In the genomic region with DNA sequence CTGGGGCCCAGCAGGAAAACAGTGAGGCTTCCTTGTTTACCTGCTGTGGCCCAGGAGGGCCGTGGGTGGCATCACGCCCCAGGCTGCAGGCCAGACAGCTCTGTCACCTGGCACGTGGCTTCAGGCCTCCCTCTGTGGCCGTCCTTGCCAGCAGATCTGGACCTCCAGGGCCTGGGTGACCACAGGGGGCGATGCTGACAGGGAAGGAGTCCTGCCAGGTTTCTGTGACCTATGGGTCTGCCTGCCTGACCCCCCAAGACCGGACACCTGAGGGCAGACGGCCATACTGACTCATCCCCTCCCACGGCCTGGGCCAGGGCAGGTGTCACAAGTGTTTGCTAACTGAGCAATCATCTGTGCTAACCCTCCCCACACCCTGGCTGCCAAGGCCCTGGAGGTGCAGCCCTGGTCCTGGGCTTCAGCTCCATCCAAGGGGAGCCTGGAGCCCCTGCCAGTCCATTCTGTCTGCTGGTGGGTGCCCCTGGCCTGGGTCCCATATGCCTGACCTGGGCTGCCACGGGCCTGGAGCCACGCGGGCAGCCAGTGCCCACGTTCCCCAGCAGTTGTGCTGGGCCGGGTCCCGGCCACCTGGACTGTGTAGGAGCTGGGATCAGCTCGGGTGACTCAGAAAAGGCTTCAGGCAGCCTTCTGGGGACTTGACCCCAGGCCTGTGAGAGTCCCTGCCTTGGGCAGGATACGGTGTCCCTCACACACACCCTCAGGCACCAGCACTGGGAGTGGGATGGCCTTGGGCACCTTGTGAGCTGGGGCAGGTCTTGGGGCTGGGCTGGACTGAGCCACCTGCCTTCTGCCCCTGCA, we compare ENCODE assay signal across 13 cellular contexts. TPM values are rescaled to one million over a fixed set of nuclear protein-coding genes. Genes with fewer than 3 reads are reported as not detected.
DNase-seq lines count a peak whose midpoint lies in the region; ATAC-seq and TF ChIP-seq lines count a peak whose summit lies in the region.
"Had no signal": no experiment of that assay in that cellular context is flagged by ENCODE, and none has a peak within 500 bp of the region (broad histone marks: within the 10 kb centered on the region; RNA-seq: fewer than 3 reads in every experiment).

No MANE protein-coding gene starts in this region.

- H3K9me3 Mint-ChIP-seq in activated naive CD4-positive, alpha-beta T cell treated with anti-CD3 and anti-CD28 coated beads, Interleukin-2, amount 10 ng/mL, durations not matched to agents 7 days and 5 days, result no peaks in the 10 kb centered on the region
- no peaks in the 10 kb centered on the region for H3K9me3 Mint-ChIP-seq in WTC11
- no peaks in the 10 kb centered on the region for H3K9me3 Mint-ChIP-seq in stimulated activated naive B cell treated with anti-CD40 and anti-IgM and Interleukin-4, amounts not matched to agents 10 μg/mL and 1 μg/mL and 100 μg/mL, for 72 hours

- peak overlapping the region; percentile 75 for H3K27ac Mint-ChIP-seq in activated naive CD4-positive, alpha-beta T cell treated with anti-CD3 and anti-CD28 coated beads, Interleukin-2, amount 10 ng/mL, durations not matched to agents 7 days and 5 days
- peak overlapping the region; percentile 74; the same call in 1 of the 2 replicates for H3K27ac Mint-ChIP-seq in WTC11
- H3K27ac Mint-ChIP-seq in stimulated activated naive B cell treated with anti-CD40 and anti-IgM and Interleukin-4, amounts not matched to agents 10 μg/mL and 1 μg/mL and 100 μg/mL, for 72 hours, result peak overlapping the region; percentile 37

- POLR2A ChIA-PET in WTC11 (lab: Charles Lee), result no interaction called here

- H3K4me1 Mint-ChIP-seq in activated naive CD4-positive, alpha-beta T cell treated with anti-CD3 and anti-CD28 coated beads, Interleukin-2, amount 10 ng/mL, durations not matched to agents 7 days and 5 days, result peaks cover 20% of the 10 kb centered on the region
- peaks cover 8% of the 10 kb centered on the region for H3K4me1 Mint-ChIP-seq in WTC11
- H3K4me1 Mint-ChIP-seq in stimulated activated naive B cell treated with anti-CD40 and anti-IgM and Interleukin-4, amounts not matched to agents 10 μg/mL and 1 μg/mL and 100 μg/mL, for 72 hours, result peaks cover 14 to 28% of the 10 kb centered on the region in 2 donors

- CTCF ChIA-PET in activated naive CD4-positive, alpha-beta T cell treated with anti-CD3 and anti-CD28 coated beads, Interleukin-2, amount 10 ng/mL, durations not matched to agents 7 days and 5 days (lab: Charles Lee), result no interaction called here
- CTCF ChIA-PET in WTC11 (lab: Charles Lee), result no interaction called here

- no peaks in the 10 kb centered on the region for H3K27me3 Mint-ChIP-seq in activated naive CD4-positive, alpha-beta T cell treated with anti-CD3 and anti-CD28 coated beads, Interleukin-2, amount 10 ng/mL, durations not matched to agents 7 days and 5 days
- no peaks in the 10 kb centered on the region for H3K27me3 Mint-ChIP-seq in WTC11 (ENCODE audit: low read depth)
- H3K27me3 Mint-ChIP-seq in stimulated activated naive B cell treated with anti-CD40 and anti-IgM and Interleukin-4, amounts not matched to agents 10 μg/mL and 1 μg/mL and 100 μg/mL, for 72 hours, result no peaks in the 10 kb centered on the region

- DNase-seq in activated naive CD4-positive, alpha-beta T cell treated with anti-CD3 and anti-CD28 coated beads, Interleukin-2, amount 10 ng/mL, durations not matched to agents 7 days and 5 days, result no peak
- no peak for DNase-seq in activated naive CD4-positive, alpha-beta T cell (lab: John Stamatoyannopoulos, UW)
- DNase-seq in WTC11 (ENCODE audit: low spot score) (no peak), iris pigment epithelial cell (ENCODE audit: low read depth) (peak; percentile 37), activated gamma-delta T cell treated with Interleukin-2 at 50 U/mL for 16 hours (no peak), NCI-H1092 treated with DMSO at 0.1 percent for 48 hours (lab: John Stamatoyannopoulos, UW) (no peak)
- DNase-seq in stimulated activated naive B cell treated with anti-CD40 and anti-IgM and Interleukin-4, amounts not matched to agents 10 μg/mL and 1 μg/mL and 100 μg/mL, for 72 hours, result no peak
- DNase-seq: AML-193, KBM-7, NCI-H510A treated with DMSO at 0.1 percent for 48 hours, small intestine, T-helper 9 cell had no signal

- TF ChIP-seq CTCF in WTC11 (IDR thresholded peaks at IDR 0.05), result no peak

- no peak for ATAC-seq in WTC11
- ATAC-seq in stimulated activated naive B cell treated with anti-CD40 and anti-IgM and Interleukin-4, amounts not matched to agents 10 μg/mL and 1 μg/mL and 100 μg/mL, for 72 hours (replicated peaks), result no peak
- no peak for ATAC-seq in GM21367 (IDR thresholded peaks at IDR 0.05; ENCODE audit: unreplicated experiment)

- H3K36me3 Mint-ChIP-seq in activated naive CD4-positive, alpha-beta T cell treated with anti-CD3 and anti-CD28 coated beads, Interleukin-2, amount 10 ng/mL, durations not matched to agents 7 days and 5 days, result peaks cover 12% of the 10 kb centered on the region
- H3K36me3 Mint-ChIP-seq in WTC11, result peaks cover 11% of the 10 kb centered on the region
- peaks cover 21 to 22% of the 10 kb centered on the region in 2 donors for H3K36me3 Mint-ChIP-seq in stimulated activated naive B cell treated with anti-CD40 and anti-IgM and Interleukin-4, amounts not matched to agents 10 μg/mL and 1 μg/mL and 100 μg/mL, for 72 hours

- peak overlapping the region; percentile 56 for H3K4me3 Mint-ChIP-seq in activated naive CD4-positive, alpha-beta T cell treated with anti-CD3 and anti-CD28 coated beads, Interleukin-2, amount 10 ng/mL, durations not matched to agents 7 days and 5 days
- H3K4me3 Mint-ChIP-seq in WTC11, result no peak overlapping the region
- peak overlapping the region; percentile 46 to 56 for H3K4me3 Mint-ChIP-seq in stimulated activated naive B cell treated with anti-CD40 and anti-IgM and Interleukin-4, amounts not matched to agents 10 μg/mL and 1 μg/mL and 100 μg/mL, for 72 hours

TF ChIP-seq in WTC11, 78 proteins besides CTCF, POLR2A, EP300 and RAD21:
- TF ChIP-seq HMGA2 (CRISPR knock-in tag; IDR thresholded peaks at IDR 0.05) (no peak), ESRRA (CRISPR knock-in tag; IDR thresholded peaks at IDR 0.05; ENCODE audit: borderline replicate concordance) (no peak), FOXP1 (CRISPR knock-in tag; IDR thresholded peaks at IDR 0.05; ENCODE audit: borderline replicate concordance) (no peak), CBFB (CRISPR knock-in tag; IDR thresholded peaks at IDR 0.05; ENCODE audit: low read depth) (no peak), TEAD4 (CRISPR knock-in tag; IDR thresholded peaks at IDR 0.05) (no peak)
- TF ChIP-seq, protein P1, sequence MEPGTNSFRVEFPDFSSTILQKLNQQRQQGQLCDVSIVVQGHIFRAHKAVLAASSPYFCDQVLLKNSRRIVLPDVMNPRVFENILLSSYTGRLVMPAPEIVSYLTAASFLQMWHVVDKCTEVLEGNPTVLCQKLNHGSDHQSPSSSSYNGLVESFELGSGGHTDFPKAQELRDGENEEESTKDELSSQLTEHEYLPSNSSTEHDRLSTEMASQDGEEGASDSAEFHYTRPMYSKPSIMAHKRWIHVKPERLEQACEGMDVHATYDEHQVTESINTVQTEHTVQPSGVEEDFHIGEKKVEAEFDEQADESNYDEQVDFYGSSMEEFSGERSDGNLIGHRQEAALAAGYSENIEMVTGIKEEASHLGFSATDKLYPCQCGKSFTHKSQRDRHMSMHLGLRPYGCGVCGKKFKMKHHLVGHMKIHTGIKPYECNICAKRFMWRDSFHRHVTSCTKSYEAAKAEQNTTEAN (CRISPR knock-in tag; IDR thresholded peaks at IDR 0.05), result no peak
- TF ChIP-seq, protein P2, sequence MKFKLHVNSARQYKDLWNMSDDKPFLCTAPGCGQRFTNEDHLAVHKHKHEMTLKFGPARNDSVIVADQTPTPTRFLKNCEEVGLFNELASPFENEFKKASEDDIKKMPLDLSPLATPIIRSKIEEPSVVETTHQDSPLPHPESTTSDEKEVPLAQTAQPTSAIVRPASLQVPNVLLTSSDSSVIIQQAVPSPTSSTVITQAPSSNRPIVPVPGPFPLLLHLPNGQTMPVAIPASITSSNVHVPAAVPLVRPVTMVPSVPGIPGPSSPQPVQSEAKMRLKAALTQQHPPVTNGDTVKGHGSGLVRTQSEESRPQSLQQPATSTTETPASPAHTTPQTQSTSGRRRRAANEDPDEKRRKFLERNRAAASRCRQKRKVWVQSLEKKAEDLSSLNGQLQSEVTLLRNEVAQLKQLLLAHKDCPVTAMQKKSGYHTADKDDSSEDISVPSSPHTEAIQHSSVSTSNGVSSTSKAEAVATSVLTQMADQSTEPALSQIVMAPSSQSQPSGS (CRISPR knock-in tag; IDR thresholded peaks at IDR 0.05; ENCODE audit: borderline replicate concordance, low read depth), result no peak
- TF ChIP-seq, protein P3, sequence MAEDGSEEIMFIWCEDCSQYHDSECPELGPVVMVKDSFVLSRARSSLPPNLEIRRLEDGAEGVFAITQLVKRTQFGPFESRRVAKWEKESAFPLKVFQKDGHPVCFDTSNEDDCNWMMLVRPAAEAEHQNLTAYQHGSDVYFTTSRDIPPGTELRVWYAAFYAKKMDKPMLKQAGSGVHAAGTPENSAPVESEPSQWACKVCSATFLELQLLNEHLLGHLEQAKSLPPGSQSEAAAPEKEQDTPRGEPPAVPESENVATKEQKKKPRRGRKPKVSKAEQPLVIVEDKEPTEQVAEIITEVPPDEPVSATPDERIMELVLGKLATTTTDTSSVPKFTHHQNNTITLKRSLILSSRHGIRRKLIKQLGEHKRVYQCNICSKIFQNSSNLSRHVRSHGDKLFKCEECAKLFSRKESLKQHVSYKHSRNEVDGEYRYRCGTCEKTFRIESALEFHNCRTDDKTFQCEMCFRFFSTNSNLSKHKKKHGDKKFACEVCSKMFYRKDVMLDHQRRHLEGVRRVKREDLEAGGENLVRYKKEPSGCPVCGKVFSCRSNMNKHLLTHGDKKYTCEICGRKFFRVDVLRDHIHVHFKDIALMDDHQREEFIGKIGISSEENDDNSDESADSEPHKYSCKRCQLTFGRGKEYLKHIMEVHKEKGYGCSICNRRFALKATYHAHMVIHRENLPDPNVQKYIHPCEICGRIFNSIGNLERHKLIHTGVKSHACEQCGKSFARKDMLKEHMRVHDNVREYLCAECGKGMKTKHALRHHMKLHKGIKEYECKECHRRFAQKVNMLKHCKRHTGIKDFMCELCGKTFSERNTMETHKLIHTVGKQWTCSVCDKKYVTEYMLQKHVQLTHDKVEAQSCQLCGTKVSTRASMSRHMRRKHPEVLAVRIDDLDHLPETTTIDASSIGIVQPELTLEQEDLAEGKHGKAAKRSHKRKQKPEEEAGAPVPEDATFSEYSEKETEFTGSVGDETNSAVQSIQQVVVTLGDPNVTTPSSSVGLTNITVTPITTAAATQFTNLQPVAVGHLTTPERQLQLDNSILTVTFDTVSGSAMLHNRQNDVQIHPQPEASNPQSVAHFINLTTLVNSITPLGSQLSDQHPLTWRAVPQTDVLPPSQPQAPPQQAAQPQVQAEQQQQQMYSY (CRISPR knock-in tag; IDR thresholded peaks at IDR 0.05), result no peak

RNA-seq across cellular contexts. Expression of a gene that starts 3.7 kb away (rescaled TPM):
- total RNA-seq in WTC11 (2021), result 124 to 129 TPM (median 126 TPM) in 3 replicates

RNA-seq across cellular contexts. Expression of a gene that starts 8.6 kb away (rescaled TPM):
- 0.21 to 0.68 TPM (median 0.60 TPM) in 3 replicates for total RNA-seq in WTC11 (2021)

RNA-seq across cellular contexts. Expression of a gene that starts 27.9 kb away (rescaled TPM):
- 14.3 to 18.8 TPM (median 14.9 TPM) in 3 replicates for total RNA-seq in WTC11 (2021)

RNA-seq across cellular contexts. Expression of a gene that starts 37.2 kb away (rescaled TPM):
- 758 to 847 TPM (median 841 TPM) in 3 replicates for total RNA-seq in WTC11 (2021)

RNA-seq across cellular contexts. Expression of a gene that starts 38.9 kb away (rescaled TPM):
- 3.2 to 4.7 TPM (median 3.9 TPM) in 3 replicates for total RNA-seq in WTC11 (2021)
